19 cellular contexts compared by ENCODE assay signal in genomic region chr17:21131090-21131616, GRCh38.
"Had no signal": no experiment of that assay in that cellular context is flagged by ENCODE, and none has a peak within 500 bp of the region (broad histone marks: within the 10 kb centered on the region; RNA-seq: fewer than 3 reads in every experiment).

No MANE protein-coding gene starts in this region.

- H3K36me3 ChIP-seq: brain microvascular endothelial cell, gastroesophageal sphincter, prostate gland, vagina had no signal

- H3K9me3 ChIP-seq: gastroesophageal sphincter, prostate gland had no signal

- H3K4me1 ChIP-seq: prostate gland had no signal

- H3K9ac ChIP-seq: neural progenitor cell had no signal

- H3K27ac ChIP-seq: brain microvascular endothelial cell, coronary artery, gastroesophageal sphincter, neural progenitor cell, prostate gland, vagina had no signal

- DNase-seq: activated CD4-positive, alpha-beta T cell treated with anti-CD3 and anti-CD28 coated beads, Interleukin-2, amount 10 ng/mL, durations not matched to agents 7 days and 5 days; activated CD8-positive, alpha-beta T cell treated with anti-CD3 and anti-CD28 coated beads, Interleukin-2, amount 10 ng/mL, durations not matched to agents 7 days and 5 days; activated naive CD4-positive, alpha-beta T cell treated with Interleukin-2 at 50 U/mL for 16 hours; activated T-cell treated with anti-CD3 and anti-CD28 coated beads, Interleukin-2, amount 50 U/mL, for 24 hours; aorta; brain microvascular endothelial cell; naive thymus-derived CD4-positive, alpha-beta T cell; right cardiac atrium; stimulated activated CD4-positive, alpha-beta T cell treated with anti-CD3 and anti-CD28 coated beads, Interleukin-15, amount 100 ng/mL, for 24 hours; stimulated activated CD4-positive, alpha-beta T cell treated with anti-CD3 and anti-CD28 coated beads, Interleukin-2, amount 100 ng/mL, for 48 hours; stimulated activated naive CD8-positive, alpha-beta T cell treated with anti-CD3 and anti-CD28 coated beads, Interleukin-15, amount 100 ng/mL, for 72 hours had no signal

- H3K27me3 ChIP-seq: brain microvascular endothelial cell, gastroesophageal sphincter, neural progenitor cell, vagina had no signal

- H2AFZ ChIP-seq: neural progenitor cell had no signal

- H3K4me3 ChIP-seq: coronary artery, gastroesophageal sphincter, neural progenitor cell, prostate gland, skin epidermis, vagina had no signal

- H3K4me2 ChIP-seq: neural progenitor cell had no signal

- ATAC-seq: activated CD4-positive, CD25-positive, alpha-beta regulatory T cell treated with anti-CD3 and anti-CD28 coated beads, Interleukin-2, amount 50 U/mL, for 24 hours; activated CD8-positive, alpha-beta T cell treated with anti-CD3 and anti-CD28 coated beads, Interleukin-2, amount 10 ng/mL, durations not matched to agents 7 days and 5 days; esophagus mucosa; gastroesophageal sphincter; naive thymus-derived CD4-positive, alpha-beta T cell; right cardiac atrium; stimulated activated naive CD8-positive, alpha-beta T cell treated with anti-CD3 and anti-CD28 coated beads, Interleukin-15, amount 100 ng/mL, for 72 hours had no signal
